Comparison of ENCODE assay signal across 24 cellular contexts in genomic region chr10:78260141-78260540, GRCh38.
DNase-seq lines count a peak whose midpoint lies in the region; ATAC-seq, FAIRE-seq and TF ChIP-seq lines count a peak whose summit lies in the region.
"Had no signal": no experiment of that assay in that cellular context is flagged by ENCODE, and none has a peak within 500 bp of the region (broad histone marks: within the 10 kb centered on the region; RNA-seq: fewer than 3 reads in every experiment).

No MANE protein-coding gene starts in this region.

- H3K9ac ChIP-seq in DND-41 (ENCODE audit: low read depth, low read length) (no peak overlapping the region), Loucy (ENCODE audit: low read depth, low read length, poor library complexity, severe bottlenecking) (no peak overlapping the region)

- ATAC-seq in DND-41 (ENCODE audit: insufficient read depth, low read depth) (no peak), GM21717 (IDR thresholded peaks at IDR 0.05; ENCODE audit: unreplicated experiment) (no peak)
- ATAC-seq: right cardiac atrium had no signal

- H2AFZ ChIP-seq in DND-41 (ENCODE audit: low read depth, low read length) (no peak overlapping the region), Loucy (ENCODE audit: low read length) (no peak overlapping the region)

- H3K27ac Mint-ChIP-seq in neural crest cell (ENCODE audit: unreplicated experiment), result no peak overlapping the region

- TF ChIP-seq CTCF in DND-41 (IDR thresholded peaks at IDR 0.05; ENCODE audit: borderline replicate concordance, extremely low read depth, low read length, poor library complexity, severe bottlenecking) (peak; percentile 31), Loucy (conservative IDR thresholded peaks at IDR 0.05; ENCODE audit: low read length) (peak; percentile 57), fibroblast of pulmonary artery (IDR thresholded peaks at IDR 0.05; ENCODE audit: low read length, missing control alignments) (peak; percentile 21), neural crest cell (conservative IDR thresholded peaks at IDR 0.05) (peak; percentile 29)

- no peaks in the 10 kb centered on the region for H3K27me3 Mint-ChIP-seq in neural crest cell (ENCODE audit: low read depth)

- H3F3A ChIP-seq in Loucy (ENCODE audit: low read depth), result no peaks in the 10 kb centered on the region

- H3K9me3 Mint-ChIP-seq in neural crest cell, result peaks cover 2% of the 10 kb centered on the region
- H3K9me3 Mint-ChIP-seq: activated naive CD8-positive, alpha-beta T cell treated with anti-CD3 and anti-CD28 coated beads, Interleukin-2, amount 50 U/mL, for 24 hours had no signal

- no peaks in the 10 kb centered on the region for H3K9me2 ChIP-seq in Loucy (replicated peaks; ENCODE audit: low read depth, low read length)

- H3K27me3 ChIP-seq in DND-41 (ENCODE audit: insufficient read depth, low read length, poor library complexity) (no peaks in the 10 kb centered on the region), Loucy (ENCODE audit: insufficient read depth, low read length, poor library complexity, severe bottlenecking) (no peaks in the 10 kb centered on the region)
- H3K27me3 ChIP-seq: brain microvascular endothelial cell, MG63, tibial nerve had no signal

- no peak for FAIRE-seq in GM19239 (lab: Jason Lieb, UNC)
- FAIRE-seq: GM18507 had no signal

- DNase-seq in DND-41, result no peak
- peak; percentile 42 for DNase-seq in fibroblast of pulmonary artery (ENCODE audit: low read depth)
- DNase-seq in neural crest cell (ENCODE audit: low read depth, low spot score), result no peak
- DNase-seq in NCI-H146 treated with DMSO at 0.1 percent for 48 hours (lab: John Stamatoyannopoulos, UW; ENCODE audit: unreplicated experiment), result no peak
- no peak for DNase-seq in nucleus accumbens (lab: John Stamatoyannopoulos, UW)
- no peak for DNase-seq in GM19239 (ENCODE audit: insufficient read length, low spot score)
- DNase-seq: activated effector memory CD4-positive, alpha-beta T cell treated with Interleukin-2 at 50 U/mL for 16 hours; activated naive CD8-positive, alpha-beta T cell treated with anti-CD3 and anti-CD28 coated beads, Interleukin-2, amount 50 U/mL, for 24 hours; brain microvascular endothelial cell; cortex of kidney; foreskin fibroblast; hypothalamus; MG63; NCI-H187; NCI-H446; occipital lobe; right cardiac atrium; RPMI8226; stimulated activated naive CD4-positive, alpha-beta T cell; SW 1271 had no signal

- H3K27ac ChIP-seq in DND-41 (ENCODE audit: low read length), result no peak overlapping the region
- H3K27ac ChIP-seq: brain microvascular endothelial cell, tibial nerve had no signal

- H3K4me1 Mint-ChIP-seq in neural crest cell, result peaks cover 37% of the 10 kb centered on the region

- no peak overlapping the region for H3K4me2 ChIP-seq in DND-41 (ENCODE audit: insufficient read depth, low read length)
- no peak overlapping the region for H3K4me2 ChIP-seq in Loucy (ENCODE audit: low read depth, low read length, poor library complexity, severe bottlenecking)

- H3K4me3 ChIP-seq in DND-41 (ENCODE audit: low read depth in 1 of 2, low read length in 2 of 2), result no peak overlapping the region
- no peak overlapping the region for H3K4me3 ChIP-seq in Loucy (ENCODE audit: low read length, poor library complexity, severe bottlenecking)
- H3K4me3 ChIP-seq in fibroblast of pulmonary artery (replicated peaks; ENCODE audit: low read depth, low read length), result no peak overlapping the region
- H3K4me3 ChIP-seq: MG63, tibial nerve had no signal

- H3K9me3 ChIP-seq in DND-41 (ENCODE audit: insufficient read depth, low read length, severe bottlenecking) (no peaks in the 10 kb centered on the region), Loucy (ENCODE audit: insufficient read depth, low read depth, low read length) (no peaks in the 10 kb centered on the region)
- H3K9me3 ChIP-seq: tibial nerve had no signal

- no peaks in the 10 kb centered on the region for H4K20me1 ChIP-seq in DND-41 (ENCODE audit: insufficient read depth, low read length)
- H4K20me1 ChIP-seq in Loucy (ENCODE audit: insufficient read depth, low read length, poor library complexity, severe bottlenecking), result no peaks in the 10 kb centered on the region

- no peak overlapping the region for H3K4me3 Mint-ChIP-seq in neural crest cell
- H3K4me3 Mint-ChIP-seq: activated naive CD8-positive, alpha-beta T cell treated with anti-CD3 and anti-CD28 coated beads, Interleukin-2, amount 50 U/mL, for 24 hours had no signal

- H3K36me3 ChIP-seq in DND-41 (ENCODE audit: insufficient read depth, low read length), result no peaks in the 10 kb centered on the region
- H3K36me3 ChIP-seq in Loucy (ENCODE audit: insufficient read depth, low read length), result no peaks in the 10 kb centered on the region
- H3K36me3 ChIP-seq: brain microvascular endothelial cell, tibial nerve had no signal

- no peaks in the 10 kb centered on the region for H3K79me2 ChIP-seq in DND-41 (ENCODE audit: insufficient read depth, low read length)
- no peaks in the 10 kb centered on the region for H3K79me2 ChIP-seq in Loucy (ENCODE audit: insufficient read depth, low read length)

- no peaks in the 10 kb centered on the region for H3K4me1 ChIP-seq in DND-41 (ENCODE audit: insufficient read depth, low read length)
- H3K4me1 ChIP-seq in Loucy (ENCODE audit: insufficient read depth, low read length, poor library complexity, severe bottlenecking), result peaks cover 37% of the 10 kb centered on the region

- no peaks in the 10 kb centered on the region for H3K36me3 Mint-ChIP-seq in neural crest cell (ENCODE audit: low read depth)
